14 cellular contexts compared by ENCODE assay signal in genomic region chr6:158069800-158070195, GRCh38.
DNase-seq lines count a peak whose midpoint lies in the region; ATAC-seq and TF ChIP-seq lines count a peak whose summit lies in the region.
"Had no signal": no experiment of that assay in that cellular context is flagged by ENCODE, and none has a peak within 500 bp of the region (broad histone marks: within the 10 kb centered on the region; RNA-seq: fewer than 3 reads in every experiment).

No MANE protein-coding gene starts in this region.

- H3K4me3 ChIP-seq in thoracic aorta = no peak overlapping the region
- H3K4me3 ChIP-seq in upper lobe of left lung = no peak overlapping the region
- H3K4me3 ChIP-seq: sigmoid colon had no signal

- 79 to 89% methylated on average over 6 of the region's 6 CpGs for WGBS in upper lobe of left lung, 2 donors

- DNase-seq in activated naive CD4-positive, alpha-beta T cell treated with Interleukin-2 at 50 U/mL for 16 hours = no peak
- no peak for DNase-seq in activated T-helper 1 cell treated with anti-CD3 and anti-CD28 coated beads, Interleukin-12 subunit alpha, Interleukin-12 subunit beta, Interleukin-2, Interleukin-4 antibody, amounts not matched to agents 30 ng/mL and 10 ng/mL and 1 ng/mL, durations not matched to agents 14 hours and 24 hours and 36 hours (ENCODE audit: low spot score)
- DNase-seq in fibroblast of peridontal ligament (ENCODE audit: extremely low read depth) = peak; percentile 20
- no peak for DNase-seq in thoracic aorta (ENCODE audit: low spot score)
- no peak for DNase-seq in DMS153 treated with DMSO at 0.1 percent for 48 hours (lab: John Stamatoyannopoulos, UW; ENCODE audit: unreplicated experiment)
- no peak for DNase-seq in upper lobe of left lung
- DNase-seq in left cardiac atrium = no peak
- DNase-seq: ACHN, naive B cell, NCI-H1092 treated with DMSO at 0.1 percent for 48 hours, NCI-H524, SIG-M5 had no signal

- TF ChIP-seq CTCF in thoracic aorta (IDR thresholded peaks at IDR 0.05) (no peak), upper lobe of left lung (IDR thresholded peaks at IDR 0.05) (no peak)

- H3K27ac ChIP-seq in thoracic aorta (peak overlapping the region; percentile 60), upper lobe of left lung (no peak overlapping the region)

- ATAC-seq in thoracic aorta (ENCODE audit: insufficient number of reproducible peaks, low FRiP score, low read depth) (no peak), upper lobe of left lung (ENCODE audit: low FRiP score in 2 of 2) (no peak), left cardiac atrium (no peak)

- no peaks in the 10 kb centered on the region for H3K27me3 Mint-ChIP-seq in activated naive CD4-positive, alpha-beta T cell treated with anti-CD3 and anti-CD28 coated beads, Interleukin-2, amount 50 U/mL, for 24 hours
- no peaks in the 10 kb centered on the region for H3K27me3 Mint-ChIP-seq in activated T-helper 1 cell treated with anti-CD3 and anti-CD28 coated beads, Interleukin-12 subunit alpha, Interleukin-12 subunit beta, Interleukin-2, Interleukin-4 antibody, amounts not matched to agents 30 ng/mL and 10 ng/mL and 1 ng/mL, durations not matched to agents 14 hours and 24 hours and 36 hours (ENCODE audit: insufficient read depth)
- H3K27me3 Mint-ChIP-seq: naive B cell had no signal

- no peak overlapping the region for H3K4me3 Mint-ChIP-seq in activated naive CD4-positive, alpha-beta T cell treated with anti-CD3 and anti-CD28 coated beads, Interleukin-2, amount 50 U/mL, for 24 hours
- H3K4me3 Mint-ChIP-seq in activated T-helper 1 cell treated with anti-CD3 and anti-CD28 coated beads, Interleukin-12 subunit alpha, Interleukin-12 subunit beta, Interleukin-2, Interleukin-4 antibody, amounts not matched to agents 30 ng/mL and 10 ng/mL and 1 ng/mL, durations not matched to agents 14 hours and 24 hours and 36 hours = no peak overlapping the region
- H3K4me3 Mint-ChIP-seq: naive B cell had no signal

- intact Hi-C loops in activated T-helper 1 cell treated with anti-CD3 and anti-CD28 coated beads, Interleukin-12 subunit alpha, Interleukin-12 subunit beta, Interleukin-2, Interleukin-4 antibody, amounts not matched to agents 30 ng/mL and 10 ng/mL and 1 ng/mL, durations not matched to agents 14 hours and 24 hours and 36 hours (cut with micrococcal nuclease) = no loop called here
- intact Hi-C loops in left cardiac atrium (cut with DNase I) = loop anchor here (5.0 to 10.0 kb wide), 3 partner anchors 87 to 315 kb away; partner anchors contain the start of gene SYNJ2 (in 1 of the 2)

- H3K4me1 ChIP-seq in thoracic aorta (ENCODE audit: control insufficient read depth in 1 of 2, low read depth in 2 of 2) = peaks cover 9 to 20% of the 10 kb centered on the region in 2 donors
- H3K4me1 ChIP-seq in upper lobe of left lung = peaks cover 13 to 20% (median 14%) of the 10 kb centered on the region in 4 donors

- H3K9me3 ChIP-seq in thoracic aorta = no peaks in the 10 kb centered on the region
- no peaks in the 10 kb centered on the region for H3K9me3 ChIP-seq in upper lobe of left lung
- H3K9me3 ChIP-seq: sigmoid colon had no signal

- TF ChIP-seq POLR2A in upper lobe of left lung (IDR thresholded peaks at IDR 0.05) = no peak

- H3K27me3 ChIP-seq in thoracic aorta (replicated peaks; ENCODE audit: insufficient read depth) (no peaks in the 10 kb centered on the region), upper lobe of left lung (no peaks in the 10 kb centered on the region)
- H3K27me3 ChIP-seq: sigmoid colon had no signal

- peak overlapping the region; percentile 30 for H3K27ac Mint-ChIP-seq in activated naive CD4-positive, alpha-beta T cell treated with anti-CD3 and anti-CD28 coated beads, Interleukin-2, amount 50 U/mL, for 24 hours
- peak overlapping the region; percentile 29 for H3K27ac Mint-ChIP-seq in activated T-helper 1 cell treated with anti-CD3 and anti-CD28 coated beads, Interleukin-12 subunit alpha, Interleukin-12 subunit beta, Interleukin-2, Interleukin-4 antibody, amounts not matched to agents 30 ng/mL and 10 ng/mL and 1 ng/mL, durations not matched to agents 14 hours and 24 hours and 36 hours

- H3K36me3 ChIP-seq in thoracic aorta = peaks cover 12% of the 10 kb centered on the region
- peaks cover 0 to 10% (median 2%) of the 10 kb centered on the region in 4 donors for H3K36me3 ChIP-seq in upper lobe of left lung

- no peaks in the 10 kb centered on the region for H3K9me3 Mint-ChIP-seq in activated naive CD4-positive, alpha-beta T cell treated with anti-CD3 and anti-CD28 coated beads, Interleukin-2, amount 50 U/mL, for 24 hours
- no peaks in the 10 kb centered on the region for H3K9me3 Mint-ChIP-seq in activated T-helper 1 cell treated with anti-CD3 and anti-CD28 coated beads, Interleukin-12 subunit alpha, Interleukin-12 subunit beta, Interleukin-2, Interleukin-4 antibody, amounts not matched to agents 30 ng/mL and 10 ng/mL and 1 ng/mL, durations not matched to agents 14 hours and 24 hours and 36 hours
- H3K9me3 Mint-ChIP-seq: naive B cell had no signal

- TF ChIP-seq EP300 in upper lobe of left lung (IDR thresholded peaks at IDR 0.05) = no peak

- peaks cover 6% of the 10 kb centered on the region for H3K4me1 Mint-ChIP-seq in activated naive CD4-positive, alpha-beta T cell treated with anti-CD3 and anti-CD28 coated beads, Interleukin-2, amount 50 U/mL, for 24 hours
- peaks cover 60% of the 10 kb centered on the region for H3K4me1 Mint-ChIP-seq in activated T-helper 1 cell treated with anti-CD3 and anti-CD28 coated beads, Interleukin-12 subunit alpha, Interleukin-12 subunit beta, Interleukin-2, Interleukin-4 antibody, amounts not matched to agents 30 ng/mL and 10 ng/mL and 1 ng/mL, durations not matched to agents 14 hours and 24 hours and 36 hours (ENCODE audit: low read depth)

- H3K36me3 Mint-ChIP-seq in activated naive CD4-positive, alpha-beta T cell treated with anti-CD3 and anti-CD28 coated beads, Interleukin-2, amount 50 U/mL, for 24 hours = no peaks in the 10 kb centered on the region
- peaks cover 55% of the 10 kb centered on the region for H3K36me3 Mint-ChIP-seq in activated T-helper 1 cell treated with anti-CD3 and anti-CD28 coated beads, Interleukin-12 subunit alpha, Interleukin-12 subunit beta, Interleukin-2, Interleukin-4 antibody, amounts not matched to agents 30 ng/mL and 10 ng/mL and 1 ng/mL, durations not matched to agents 14 hours and 24 hours and 36 hours (ENCODE audit: low read depth)
- H3K36me3 Mint-ChIP-seq: naive B cell had no signal

Comparison
In these comparisons a context has a peak if more than half of its experiments do, and no peak if none do; other contexts are left out.
1. H3K27ac ChIP-seq: peak in thoracic aorta (2 of 2); none in upper lobe of left lung (0 of 4).